13 cellular contexts compared by ENCODE assay signal in the genomic region with DNA sequence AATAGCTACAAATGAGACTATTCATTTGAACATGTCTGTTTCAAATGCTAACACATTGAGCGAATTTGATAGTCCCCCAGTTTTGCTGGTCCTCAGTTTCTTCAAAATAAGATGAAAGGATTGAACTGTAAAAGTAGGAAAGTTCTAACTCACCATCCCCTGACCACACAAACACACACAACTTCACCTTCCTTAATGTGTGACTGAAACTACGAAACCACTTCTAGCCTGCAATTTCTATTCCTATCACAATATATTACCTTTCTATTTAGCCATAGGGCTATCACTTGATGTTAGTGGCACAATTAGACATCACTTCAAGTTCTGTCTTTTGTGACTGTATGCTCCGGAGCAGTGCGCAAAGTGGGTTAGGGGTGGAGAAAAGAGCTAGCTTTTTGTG. TPM values are rescaled to one million over a fixed set of nuclear protein-coding genes. Genes with fewer than 3 reads are reported as not detected.
"Had no signal": no experiment of that assay in that cellular context is flagged by ENCODE, and none has a peak within 500 bp of the region (broad histone marks: within the 10 kb centered on the region; RNA-seq: fewer than 3 reads in every experiment).

No MANE protein-coding gene starts in this region.

- H3K4me3 Mint-ChIP-seq: activated naive CD4-positive, alpha-beta T cell treated with anti-CD3 and anti-CD28 coated beads, Interleukin-2, amount 10 ng/mL, durations not matched to agents 7 days and 5 days; central memory CD8-positive, alpha-beta T cell; natural killer cell had no signal

- H3K27me3 Mint-ChIP-seq: activated naive CD4-positive, alpha-beta T cell treated with anti-CD3 and anti-CD28 coated beads, Interleukin-2, amount 10 ng/mL, durations not matched to agents 7 days and 5 days; central memory CD8-positive, alpha-beta T cell had no signal

- H3K9me3 Mint-ChIP-seq: activated T-helper 2 cell treated with anti-CD3 and anti-CD28 coated beads, Interferon-gamma antibody, Interleukin-2, Interleukin-4, amounts not matched to agents 10 μg/mL and 5 μg/mL and 100 μg/mL, durations not matched to agents 14 hours and 24 hours and 36 hours; central memory CD8-positive, alpha-beta T cell; natural killer cell had no signal

- H3K36me3 Mint-ChIP-seq: natural killer cell had no signal

- H3K27ac Mint-ChIP-seq: activated T-helper 2 cell treated with anti-CD3 and anti-CD28 coated beads, Interferon-gamma antibody, Interleukin-2, Interleukin-4, amounts not matched to agents 10 μg/mL and 5 μg/mL and 100 μg/mL, durations not matched to agents 14 hours and 24 hours and 36 hours; natural killer cell had no signal

- DNase-seq: activated CD8-positive, alpha-beta memory T cell treated with anti-CD3 and anti-CD28 coated beads for 24 hours; activated naive CD4-positive, alpha-beta T cell treated with anti-CD3 and anti-CD28 coated beads, Interleukin-2, amount 10 ng/mL, durations not matched to agents 7 days and 5 days; anterior cingulate cortex; brain microvascular endothelial cell; islet precursor cell; mammary epithelial cell; natural killer cell; stimulated activated CD4-positive, alpha-beta T cell treated with anti-CD3 and anti-CD28 coated beads, Interleukin-2, amount 100 ng/mL, for 24 hours; trophoblast cell had no signal

- ATAC-seq: left lobe of liver, natural killer cell had no signal

RNA-seq across cellular contexts. Expression of gene BTLA, which starts 14.9 kb away (rescaled TPM):
- total RNA-seq: hepatocyte, mammary epithelial cell had no signal
- polyA plus RNA-seq: hepatocyte, mammary epithelial cell had no signal
